ENCODE assay signal across 19 cellular contexts in the genomic region with DNA sequence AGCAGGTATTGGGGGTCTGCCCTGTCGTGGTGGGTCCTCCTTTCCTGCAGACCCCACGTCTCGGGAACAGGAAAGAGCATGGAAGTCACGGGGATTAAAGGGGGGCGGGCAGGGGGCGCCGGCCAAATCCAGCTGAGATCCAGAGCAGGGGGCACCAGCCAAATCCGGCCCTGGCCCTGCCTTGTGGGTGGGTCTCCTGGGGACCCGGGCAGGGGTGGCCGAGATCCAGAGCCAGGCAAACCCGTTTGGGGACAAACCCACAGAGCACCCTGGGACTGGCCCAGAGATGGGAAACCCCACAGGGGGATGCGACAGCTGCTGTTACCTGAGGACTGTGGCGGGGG. TPM values are rescaled to one million over a fixed set of nuclear protein-coding genes. Genes with fewer than 3 reads are reported as not detected.
"Had no signal": no experiment of that assay in that cellular context is flagged by ENCODE, and none has a peak within 500 bp of the region (broad histone marks: within the 10 kb centered on the region; RNA-seq: fewer than 3 reads in every experiment).

No MANE protein-coding gene starts in this region.

- H3K9me3 Mint-ChIP-seq: activated CD8-positive, alpha-beta T cell treated with anti-CD3 and anti-CD28 coated beads for 36 hours; nephron; T-helper 2 cell treated with Interferon-gamma antibody and Interleukin-4, amounts not matched to agents 5 μg/mL and 100 μg/mL, for 36 hours had no signal

- H3K4me3 Mint-ChIP-seq: activated CD8-positive, alpha-beta T cell treated with anti-CD3 and anti-CD28 coated beads for 36 hours; nephron; T-helper 2 cell treated with Interferon-gamma antibody and Interleukin-4, amounts not matched to agents 5 μg/mL and 100 μg/mL, for 36 hours had no signal

- H3K27me3 Mint-ChIP-seq: activated CD8-positive, alpha-beta T cell treated with anti-CD3 and anti-CD28 coated beads for 36 hours had no signal

- H3K36me3 ChIP-seq: SJSA1 had no signal

- H3K27me3 ChIP-seq: SJSA1 had no signal

- H3K4me1 Mint-ChIP-seq: nephron had no signal

- DNase-seq: activated CD4-positive, CD25-positive, alpha-beta regulatory T cell treated with anti-CD3 and anti-CD28 coated beads, Interleukin-2, amount 50 U/mL, for 72 hours; activated CD8-positive, alpha-beta T cell treated with anti-CD3 and anti-CD28 coated beads for 36 hours; activated naive CD4-positive, alpha-beta T cell; central memory CD4-positive, alpha-beta T cell; cortex of kidney; effector CD8-positive, alpha-beta T cell; heart right ventricle; mesenchymal stem cell; stimulated activated CD4-positive, alpha-beta T cell treated with anti-CD3 and anti-CD28 coated beads, Interleukin-4, amount 100 ng/mL, for 4 hours; SW 1271 had no signal

- H3K27ac ChIP-seq: heart right ventricle, left lung, SJSA1, tibial artery had no signal

- H3K4me3 ChIP-seq: heart right ventricle, left lung, SJSA1, tibial artery had no signal

- H3K27ac Mint-ChIP-seq: activated CD8-positive, alpha-beta T cell treated with anti-CD3 and anti-CD28 coated beads for 36 hours; nephron; T-helper 2 cell treated with Interferon-gamma antibody and Interleukin-4, amounts not matched to agents 5 μg/mL and 100 μg/mL, for 36 hours had no signal

- H3K9me3 ChIP-seq: heart right ventricle, left lung, SJSA1, tibial artery had no signal

RNA-seq across cellular contexts. Expression of gene RNF223, which starts 9.9 kb away (rescaled TPM):
- total RNA-seq: activated CD8-positive, alpha-beta T cell treated with anti-CD3 and anti-CD28 coated beads for 36 hours; fibroblast of lung; frontal cortex; heart right ventricle; omental fat pad; SJSA1; skeletal muscle tissue had no signal
- polyA plus RNA-seq: fibroblast of lung, heart right ventricle had no signal
